12 cellular contexts compared by ENCODE assay signal in genomic region chr6:87574237-87574636, GRCh38. TPM values are rescaled to one million over a fixed set of nuclear protein-coding genes. Genes with fewer than 3 reads are reported as not detected.
DNase-seq lines count a peak whose midpoint lies in the region; ATAC-seq and TF ChIP-seq lines count a peak whose summit lies in the region.
"Had no signal": no experiment of that assay in that cellular context is flagged by ENCODE, and none has a peak within 500 bp of the region (broad histone marks: within the 10 kb centered on the region; RNA-seq: fewer than 3 reads in every experiment).

No MANE protein-coding gene starts in this region.

- peak overlapping the region; percentile 12 for H3K27ac Mint-ChIP-seq in CD4-positive, alpha-beta T cell

- H3K4me3 Mint-ChIP-seq in CD4-positive, alpha-beta T cell: peak overlapping the region; percentile 1

- H3K4me3 ChIP-seq in PC-3 (ENCODE audit: low read length): no peak overlapping the region
- H3K4me3 ChIP-seq in colonic mucosa: no peak overlapping the region
- no peak overlapping the region for H3K4me3 ChIP-seq in thyroid gland (replicated peaks in 1 of 3)

- in situ Hi-C loops in GM13976 (cut with MboI; ENCODE audit: low sequenced_read_pairs, unreplicated experiment): no loop called here

- intact Hi-C loops in CD4-positive, alpha-beta T cell (cut with DNase I, micrococcal nuclease): no loop called here
- intact Hi-C loops in PC-3 (cut with micrococcal nuclease) (no loop called here), colonic mucosa (cut with DNase I) (no loop called here), thyroid gland (cut with DNase I) (no loop called here)

- peaks cover 57% of the 10 kb centered on the region for H3K4me1 Mint-ChIP-seq in CD4-positive, alpha-beta T cell (ENCODE audit: low read depth)

- CTCF ChIA-PET in CD4-positive, alpha-beta T cell (lab: Charles Lee): no interaction called here
- CTCF ChIA-PET in PC-3 (lab: Charles Lee): no interaction called here

- peaks cover 65% of the 10 kb centered on the region for H3K79me2 ChIP-seq in PC-3 (ENCODE audit: low read length)

- no peaks in the 10 kb centered on the region for H3K27me3 ChIP-seq in CD4-positive, alpha-beta T cell (ENCODE audit: control insufficient read depth, insufficient read depth, low read length)
- H3K27me3 ChIP-seq in PC-3 (ENCODE audit: low read length) (no peaks in the 10 kb centered on the region), foreskin keratinocyte (no peaks in the 10 kb centered on the region), colonic mucosa (no peaks in the 10 kb centered on the region), thyroid gland (no peaks in the 10 kb centered on the region)

- no peak for TF ChIP-seq POLR2A in thyroid gland (IDR thresholded peaks at IDR 0.05)

- peak; percentile 69 for ATAC-seq in CD4-positive, alpha-beta T cell (ENCODE audit: poor library complexity)
- ATAC-seq in PC-3 (peak; percentile 27; the same call in 1 of the 2 replicates), foreskin keratinocyte (peak; percentile 61), GM21390 (IDR thresholded peaks at IDR 0.05; ENCODE audit: unreplicated experiment) (no peak)

- no peaks in the 10 kb centered on the region for H3K27me3 Mint-ChIP-seq in CD4-positive, alpha-beta T cell

- no peaks in the 10 kb centered on the region for H3K9me3 ChIP-seq in CD4-positive, alpha-beta T cell (ENCODE audit: control insufficient read depth, low read length)
- H3K9me3 ChIP-seq in PC-3 (ENCODE audit: low read length): no peaks in the 10 kb centered on the region
- no peaks in the 10 kb centered on the region for H3K9me3 ChIP-seq in colonic mucosa
- no peaks in the 10 kb centered on the region for H3K9me3 ChIP-seq in thyroid gland
- H3K9me3 ChIP-seq: SK-N-SH had no signal

- no peak for TF ChIP-seq CTCF in CD4-positive, alpha-beta T cell (IDR thresholded peaks at IDR 0.05)
- TF ChIP-seq CTCF in GM13976 (IDR thresholded peaks at IDR 0.05; ENCODE audit: borderline replicate concordance, control extremely low read depth, extremely low read depth, insufficient read depth, missing control alignments) (no peak), PC-3 (conservative IDR thresholded peaks at IDR 0.05; ENCODE audit: low read depth, low read length) (no peak), foreskin keratinocyte (conservative IDR thresholded peaks at IDR 0.05) (no peak), colonic mucosa (IDR thresholded peaks at IDR 0.05) (no peak), thyroid gland (IDR thresholded peaks at IDR 0.05) (no peak)

- POLR2A ChIA-PET in CD4-positive, alpha-beta T cell (lab: Charles Lee): interaction anchor here (0.8 to 1.2 kb wide), 2 partner anchors 9 to 85 kb away, joined by 3 read pairs; no protein-coding TSS in a partner anchor
- POLR2A ChIA-PET in PC-3 (lab: Charles Lee; ENCODE audit: unreplicated experiment): no interaction called here

- H3K27ac ChIP-seq in CD4-positive, alpha-beta T cell (ENCODE audit: low read depth, low read length): no peak overlapping the region
- H3K27ac ChIP-seq in PC-3 (ENCODE audit: low read length): no peak overlapping the region
- H3K27ac ChIP-seq in foreskin keratinocyte: peak overlapping the region; percentile 14
- H3K27ac ChIP-seq in colonic mucosa: no peak overlapping the region
- H3K27ac ChIP-seq in thyroid gland: no peak overlapping the region

- no peak overlapping the region for H3K9ac ChIP-seq in PC-3 (ENCODE audit: low read length)
- no peak overlapping the region for H3K9ac ChIP-seq in colonic mucosa (ENCODE audit: low read depth in 2 of 2, low read length in 2 of 2)
- H3K9ac ChIP-seq: SK-N-SH had no signal

- H3K36me3 ChIP-seq in PC-3 (ENCODE audit: low read depth, low read length) (peaks cover 4% of the 10 kb centered on the region; the same call in 1 of the 2 replicates), colonic mucosa (no peaks in the 10 kb centered on the region), thyroid gland (no peaks in the 10 kb centered on the region)

- WGBS in thyroid gland, 2 donors: 10 to 28% methylated on average over 1 of the region's 1 CpG

- no peaks in the 10 kb centered on the region for H3K9me2 ChIP-seq in PC-3 (replicated peaks; ENCODE audit: low read length)
- H3K9me2 ChIP-seq: SK-N-SH had no signal

- H3K4me2 ChIP-seq in PC-3 (ENCODE audit: low read length): no peak overlapping the region
- H3K4me2 ChIP-seq: SK-N-SH had no signal

- no TSS peak for BruUV-seq in PC-3 (replicated peaks; lab: Mats Ljungman, UMichigan)

- peaks cover 45% of the 10 kb centered on the region for H3K36me3 Mint-ChIP-seq in CD4-positive, alpha-beta T cell (ENCODE audit: low read depth)

- H3K4me1 ChIP-seq in PC-3 (ENCODE audit: insufficient read depth, low read length) (peaks cover 19% of the 10 kb centered on the region), foreskin keratinocyte (peaks cover 12% of the 10 kb centered on the region), colonic mucosa (no peaks in the 10 kb centered on the region), thyroid gland (peaks cover 8 to 11% of the 10 kb centered on the region in 2 donors)

- no peak overlapping the region for H2AFZ ChIP-seq in PC-3 (ENCODE audit: low read length)

- peaks cover 4% of the 10 kb centered on the region; the same call in 1 of the 2 replicates for H4K20me1 ChIP-seq in PC-3 (ENCODE audit: low read length)

- H3F3A ChIP-seq in PC-3 (ENCODE audit: low read length, unreplicated experiment): no peaks in the 10 kb centered on the region

- H3K9me3 Mint-ChIP-seq in CD4-positive, alpha-beta T cell: no peaks in the 10 kb centered on the region

- no peak for DNase-seq in CD4-positive, alpha-beta T cell
- DNase-seq in GM13976 (ENCODE audit: low spot score) (peak; percentile 26), PC-3 (peak; percentile 16), foreskin keratinocyte (peak in 1 of 2 donors; percentile 39), amniotic stem cell (lab: John Stamatoyannopoulos, UW) (no peak), colonic mucosa (no peak), thyroid gland (no peak)
- DNase-seq: C1 segment of cervical spinal cord; kidney; SK-N-SH; stimulated activated CD4-positive, alpha-beta T cell treated with anti-CD3 and anti-CD28 coated beads, Interleukin-2, amount 100 ng/mL, for 48 hours had no signal

RNA-seq across cellular contexts. Expression of gene RARS2, which starts 15.6 kb away (rescaled TPM):
- total RNA-seq in CD4-positive, alpha-beta T cell: 10 to 100 TPM; 21.9 to 22.4 TPM
- total RNA-seq in PC-3 (2014; rRNA removed) (12.7 and 14.8 TPM in 2 replicates), foreskin keratinocyte (27.6 and 30.6 TPM in 2 replicates), colonic mucosa (10 to 100 TPM; 24.7 to 28.2 TPM), thyroid gland (10 to 100 TPM; 28.4 to 38.7 (median 30.4) TPM)
- 23.0 and 25.4 TPM in 2 replicates for polyA plus RNA-seq in foreskin keratinocyte

RNA-seq across cellular contexts. Expression of gene ORC3, which starts 15.7 kb away (rescaled TPM):
- 10 to 100 TPM; 12.1 to 12.9 TPM for total RNA-seq in CD4-positive, alpha-beta T cell
- total RNA-seq in PC-3 (2014; rRNA removed): 17.0 and 25.7 TPM in 2 replicates
- 27.3 and 29.9 TPM in 2 replicates for total RNA-seq in foreskin keratinocyte
- polyA plus RNA-seq in foreskin keratinocyte: 15.2 and 19.4 TPM in 2 replicates
- total RNA-seq in colonic mucosa: 10 to 100 TPM; 14.0 to 16.4 TPM
- 10 to 100 TPM; 18.3 to 33.6 (median 23.7) TPM for total RNA-seq in thyroid gland

Comparison
In these comparisons a context has a peak if more than half of its experiments do, and no peak if none do; other contexts are left out.
1. DNase-seq: peak in GM13976 (single experiment) and PC-3 (single experiment); none in CD4-positive, alpha-beta T cell (0 of 10), amniotic stem cell (single experiment), colonic mucosa (single experiment) and thyroid gland (0 of 2).